ENCODE assay signal across 8 cellular contexts in genomic region chr16:8935989-8936388, GRCh38. TPM values are rescaled to one million over a fixed set of nuclear protein-coding genes. Genes with fewer than 3 reads are reported as not detected.
A peak's percentile ranks its signal among the peaks of the same experiment; 100 is the strongest.
DNase-seq lines count a peak whose midpoint lies in the region; ATAC-seq and TF ChIP-seq lines count a peak whose summit lies in the region.

No MANE protein-coding gene starts in this region.

- TF ChIP-seq CTCF in brain microvascular endothelial cell (IDR thresholded peaks at IDR 0.05; ENCODE audit: low read depth, low read length, missing control alignments) (peak; percentile 42), type B pancreatic cell (conservative IDR thresholded peaks at IDR 0.05) (no peak)

- no peak for DNase-seq in activated naive CD4-positive, alpha-beta T cell treated with Interleukin-2 at 50 U/mL for 16 hours
- DNase-seq in brain microvascular endothelial cell, result no peak
- DNase-seq in type B pancreatic cell (ENCODE audit: extremely low spot score, unreplicated experiment), result no peak
- no peak for DNase-seq in glomerular visceral epithelial cell (ENCODE audit: extremely low spot score)
- no peak for DNase-seq in DMS114 treated with DMSO at 0.1 percent for 48 hours (lab: John Stamatoyannopoulos, UW; ENCODE audit: unreplicated experiment)
- DNase-seq in Ammon's horn (ENCODE audit: low spot score), result no peak

- peak overlapping the region; percentile 68 for H3K27ac Mint-ChIP-seq in activated naive CD4-positive, alpha-beta T cell treated with anti-CD3 and anti-CD28 coated beads, Interleukin-2, amount 50 U/mL, for 24 hours
- peak overlapping the region; percentile 47 for H3K27ac Mint-ChIP-seq in type B pancreatic cell

- no peaks in the 10 kb centered on the region for H3K9me3 Mint-ChIP-seq in activated naive CD4-positive, alpha-beta T cell treated with anti-CD3 and anti-CD28 coated beads, Interleukin-2, amount 50 U/mL, for 24 hours
- H3K9me3 Mint-ChIP-seq in type B pancreatic cell, result no peaks in the 10 kb centered on the region

- H3K4me1 Mint-ChIP-seq in activated naive CD4-positive, alpha-beta T cell treated with anti-CD3 and anti-CD28 coated beads, Interleukin-2, amount 50 U/mL, for 24 hours, result peaks cover 89% of the 10 kb centered on the region
- H3K4me1 Mint-ChIP-seq in type B pancreatic cell (ENCODE audit: unreplicated experiment), result peaks cover 46% of the 10 kb centered on the region

- peak; percentile 24 for ATAC-seq in HG03064 (IDR thresholded peaks at IDR 0.05; ENCODE audit: low read depth, unreplicated experiment)

- H3K27me3 ChIP-seq in brain microvascular endothelial cell (replicated peaks), result no peaks in the 10 kb centered on the region

- peaks cover under 1% of the 10 kb centered on the region for H3K36me3 Mint-ChIP-seq in activated naive CD4-positive, alpha-beta T cell treated with anti-CD3 and anti-CD28 coated beads, Interleukin-2, amount 50 U/mL, for 24 hours
- peaks cover 5% of the 10 kb centered on the region for H3K36me3 Mint-ChIP-seq in type B pancreatic cell

- peak overlapping the region; percentile 66 for H3K4me3 Mint-ChIP-seq in activated naive CD4-positive, alpha-beta T cell treated with anti-CD3 and anti-CD28 coated beads, Interleukin-2, amount 50 U/mL, for 24 hours
- no peak overlapping the region for H3K4me3 Mint-ChIP-seq in type B pancreatic cell

- H3K4me3 ChIP-seq in brain microvascular endothelial cell (ENCODE audit: low read depth, low read length), result no peak overlapping the region

- H3K36me3 ChIP-seq in brain microvascular endothelial cell (replicated peaks), result no peaks in the 10 kb centered on the region

- in situ Hi-C loops in brain microvascular endothelial cell (cut with HindIII; ENCODE audit: low pct_ligation_motif_present, low sequenced_read_pairs), result no loop called here

- H3K27me3 Mint-ChIP-seq in activated naive CD4-positive, alpha-beta T cell treated with anti-CD3 and anti-CD28 coated beads, Interleukin-2, amount 50 U/mL, for 24 hours, result no peaks in the 10 kb centered on the region
- no peaks in the 10 kb centered on the region for H3K27me3 Mint-ChIP-seq in type B pancreatic cell

- H3K27ac ChIP-seq in brain microvascular endothelial cell, result no peak overlapping the region

RNA-seq across cellular contexts. Expression of gene USP7, which starts 27.7 kb away (rescaled TPM):
- total RNA-seq in type B pancreatic cell (ENCODE audit: low replicate concordance), result 106 and 118 TPM in 2 replicates

RNA-seq across cellular contexts. Expression of gene LITAFD, which starts 53.8 kb away (rescaled TPM):
- total RNA-seq in type B pancreatic cell (ENCODE audit: low replicate concordance), result not detected in 2 replicates
